1 cellular context compared by ENCODE assay signal in the genomic region with DNA sequence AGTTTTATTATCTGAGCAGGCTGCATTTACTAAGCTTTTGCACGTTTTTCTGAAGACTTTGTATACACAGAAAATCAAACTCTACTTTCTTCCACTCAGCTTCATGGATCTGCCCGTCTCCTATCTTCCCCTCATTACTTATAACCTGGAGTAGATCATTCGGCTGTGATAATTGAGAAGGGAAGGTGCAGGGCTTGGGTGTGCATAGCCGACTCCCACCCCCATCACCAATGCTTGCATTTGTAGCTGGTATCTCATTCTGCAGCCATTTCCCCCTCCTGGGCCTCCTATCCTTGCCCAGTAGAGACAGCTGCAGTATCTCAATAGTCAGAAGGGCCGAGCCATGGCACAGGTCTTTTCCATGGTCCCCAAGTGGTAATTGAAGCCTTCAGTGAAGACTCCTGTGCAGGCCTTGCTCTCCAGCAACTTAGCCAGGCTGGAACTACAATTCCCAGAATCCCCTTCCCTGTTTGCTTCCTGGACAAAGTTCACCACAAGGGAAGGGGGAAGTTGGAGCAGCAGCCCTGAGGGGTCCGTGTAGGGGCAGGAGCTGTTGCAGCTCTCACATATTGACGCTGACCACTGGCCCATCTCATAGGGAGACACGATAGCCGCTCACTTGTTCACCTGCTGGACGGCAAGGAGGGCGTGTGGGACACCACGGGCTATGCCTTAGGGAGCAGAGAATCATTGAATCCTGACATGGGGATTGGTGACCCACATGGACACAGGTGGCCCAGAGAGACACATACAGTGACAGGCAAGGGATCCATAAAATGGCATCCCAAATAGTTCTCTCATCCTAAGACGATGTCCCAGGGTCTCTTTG.
TF ChIP-seq lines count a peak whose summit lies in the region.

No MANE protein-coding gene starts in this region.

TF ChIP-seq in K562, 482 proteins besides CTCF, POLR2A, EP300 and RAD21 (continued from another document and continues in another):
- TF ChIP-seq, protein P1, sequence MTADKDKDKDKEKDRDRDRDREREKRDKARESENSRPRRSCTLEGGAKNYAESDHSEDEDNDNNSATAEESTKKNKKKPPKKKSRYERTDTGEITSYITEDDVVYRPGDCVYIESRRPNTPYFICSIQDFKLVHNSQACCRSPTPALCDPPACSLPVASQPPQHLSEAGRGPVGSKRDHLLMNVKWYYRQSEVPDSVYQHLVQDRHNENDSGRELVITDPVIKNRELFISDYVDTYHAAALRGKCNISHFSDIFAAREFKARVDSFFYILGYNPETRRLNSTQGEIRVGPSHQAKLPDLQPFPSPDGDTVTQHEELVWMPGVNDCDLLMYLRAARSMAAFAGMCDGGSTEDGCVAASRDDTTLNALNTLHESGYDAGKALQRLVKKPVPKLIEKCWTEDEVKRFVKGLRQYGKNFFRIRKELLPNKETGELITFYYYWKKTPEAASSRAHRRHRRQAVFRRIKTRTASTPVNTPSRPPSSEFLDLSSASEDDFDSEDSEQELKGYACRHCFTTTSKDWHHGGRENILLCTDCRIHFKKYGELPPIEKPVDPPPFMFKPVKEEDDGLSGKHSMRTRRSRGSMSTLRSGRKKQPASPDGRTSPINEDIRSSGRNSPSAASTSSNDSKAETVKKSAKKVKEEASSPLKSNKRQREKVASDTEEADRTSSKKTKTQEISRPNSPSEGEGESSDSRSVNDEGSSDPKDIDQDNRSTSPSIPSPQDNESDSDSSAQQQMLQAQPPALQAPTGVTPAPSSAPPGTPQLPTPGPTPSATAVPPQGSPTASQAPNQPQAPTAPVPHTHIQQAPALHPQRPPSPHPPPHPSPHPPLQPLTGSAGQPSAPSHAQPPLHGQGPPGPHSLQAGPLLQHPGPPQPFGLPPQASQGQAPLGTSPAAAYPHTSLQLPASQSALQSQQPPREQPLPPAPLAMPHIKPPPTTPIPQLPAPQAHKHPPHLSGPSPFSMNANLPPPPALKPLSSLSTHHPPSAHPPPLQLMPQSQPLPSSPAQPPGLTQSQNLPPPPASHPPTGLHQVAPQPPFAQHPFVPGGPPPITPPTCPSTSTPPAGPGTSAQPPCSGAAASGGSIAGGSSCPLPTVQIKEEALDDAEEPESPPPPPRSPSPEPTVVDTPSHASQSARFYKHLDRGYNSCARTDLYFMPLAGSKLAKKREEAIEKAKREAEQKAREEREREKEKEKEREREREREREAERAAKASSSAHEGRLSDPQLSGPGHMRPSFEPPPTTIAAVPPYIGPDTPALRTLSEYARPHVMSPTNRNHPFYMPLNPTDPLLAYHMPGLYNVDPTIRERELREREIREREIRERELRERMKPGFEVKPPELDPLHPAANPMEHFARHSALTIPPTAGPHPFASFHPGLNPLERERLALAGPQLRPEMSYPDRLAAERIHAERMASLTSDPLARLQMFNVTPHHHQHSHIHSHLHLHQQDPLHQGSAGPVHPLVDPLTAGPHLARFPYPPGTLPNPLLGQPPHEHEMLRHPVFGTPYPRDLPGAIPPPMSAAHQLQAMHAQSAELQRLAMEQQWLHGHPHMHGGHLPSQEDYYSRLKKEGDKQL (CRISPR knock-in tag; IDR thresholded peaks at IDR 0.05; ENCODE audit: borderline replicate concordance) = no peak
- TF ChIP-seq FOXK1 (CRISPR knock-in tag; IDR thresholded peaks at IDR 0.05; ENCODE audit: borderline replicate concordance) = no peak
- no peak for TF ChIP-seq CCAR2 (IDR thresholded peaks at IDR 0.05; ENCODE audit: low read depth, low read length)
- peak; percentile 12 for TF ChIP-seq ZFP36 (IDR thresholded peaks at IDR 0.05; ENCODE audit: low read depth, low read length, partially characterized antibody)
- no peak for TF ChIP-seq RBM15 (IDR thresholded peaks at IDR 0.05; ENCODE audit: insufficient read depth, low read length)
- TF ChIP-seq ZNF445 (CRISPR knock-in tag; IDR thresholded peaks at IDR 0.05; ENCODE audit: low read depth) = no peak
- TF ChIP-seq, protein P2, sequence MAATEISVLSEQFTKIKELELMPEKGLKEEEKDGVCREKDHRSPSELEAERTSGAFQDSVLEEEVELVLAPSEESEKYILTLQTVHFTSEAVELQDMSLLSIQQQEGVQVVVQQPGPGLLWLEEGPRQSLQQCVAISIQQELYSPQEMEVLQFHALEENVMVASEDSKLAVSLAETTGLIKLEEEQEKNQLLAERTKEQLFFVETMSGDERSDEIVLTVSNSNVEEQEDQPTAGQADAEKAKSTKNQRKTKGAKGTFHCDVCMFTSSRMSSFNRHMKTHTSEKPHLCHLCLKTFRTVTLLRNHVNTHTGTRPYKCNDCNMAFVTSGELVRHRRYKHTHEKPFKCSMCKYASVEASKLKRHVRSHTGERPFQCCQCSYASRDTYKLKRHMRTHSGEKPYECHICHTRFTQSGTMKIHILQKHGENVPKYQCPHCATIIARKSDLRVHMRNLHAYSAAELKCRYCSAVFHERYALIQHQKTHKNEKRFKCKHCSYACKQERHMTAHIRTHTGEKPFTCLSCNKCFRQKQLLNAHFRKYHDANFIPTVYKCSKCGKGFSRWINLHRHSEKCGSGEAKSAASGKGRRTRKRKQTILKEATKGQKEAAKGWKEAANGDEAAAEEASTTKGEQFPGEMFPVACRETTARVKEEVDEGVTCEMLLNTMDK (IDR thresholded peaks at IDR 0.05; ENCODE audit: borderline replicate concordance, insufficient read depth, low read depth, low read length, poor library complexity, severe bottlenecking) = no peak
- TF ChIP-seq, protein P3, sequence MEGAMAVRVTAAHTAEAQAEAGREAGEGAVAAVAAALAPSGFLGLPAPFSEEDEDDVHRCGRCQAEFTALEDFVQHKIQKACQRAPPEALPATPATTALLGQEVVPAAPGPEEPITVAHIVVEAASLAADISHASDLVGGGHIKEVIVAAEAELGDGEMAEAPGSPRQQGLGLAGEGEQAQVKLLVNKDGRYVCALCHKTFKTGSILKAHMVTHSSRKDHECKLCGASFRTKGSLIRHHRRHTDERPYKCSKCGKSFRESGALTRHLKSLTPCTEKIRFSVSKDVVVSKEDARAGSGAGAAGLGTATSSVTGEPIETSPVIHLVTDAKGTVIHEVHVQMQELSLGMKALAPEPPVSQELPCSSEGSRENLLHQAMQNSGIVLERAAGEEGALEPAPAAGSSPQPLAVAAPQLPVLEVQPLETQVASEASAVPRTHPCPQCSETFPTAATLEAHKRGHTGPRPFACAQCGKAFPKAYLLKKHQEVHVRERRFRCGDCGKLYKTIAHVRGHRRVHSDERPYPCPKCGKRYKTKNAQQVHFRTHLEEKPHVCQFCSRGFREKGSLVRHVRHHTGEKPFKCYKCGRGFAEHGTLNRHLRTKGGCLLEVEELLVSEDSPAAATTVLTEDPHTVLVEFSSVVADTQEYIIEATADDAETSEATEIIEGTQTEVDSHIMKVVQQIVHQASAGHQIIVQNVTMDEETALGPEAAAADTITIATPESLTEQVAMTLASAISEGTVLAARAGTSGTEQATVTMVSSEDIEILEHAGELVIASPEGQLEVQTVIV (CRISPR knock-in tag; IDR thresholded peaks at IDR 0.05; ENCODE audit: borderline replicate concordance) = no peak
- peak; percentile 80; the same call in 1 of the 2 replicates for TF ChIP-seq ERF (CRISPR knock-in tag; IDR thresholded peaks at IDR 0.05)
- peak; percentile 47; the same call in 1 of the 2 replicates for TF ChIP-seq ETV1 (tag; conservative IDR thresholded peaks at IDR 0.05; ENCODE audit: low read depth)
- TF ChIP-seq, protein P4, sequence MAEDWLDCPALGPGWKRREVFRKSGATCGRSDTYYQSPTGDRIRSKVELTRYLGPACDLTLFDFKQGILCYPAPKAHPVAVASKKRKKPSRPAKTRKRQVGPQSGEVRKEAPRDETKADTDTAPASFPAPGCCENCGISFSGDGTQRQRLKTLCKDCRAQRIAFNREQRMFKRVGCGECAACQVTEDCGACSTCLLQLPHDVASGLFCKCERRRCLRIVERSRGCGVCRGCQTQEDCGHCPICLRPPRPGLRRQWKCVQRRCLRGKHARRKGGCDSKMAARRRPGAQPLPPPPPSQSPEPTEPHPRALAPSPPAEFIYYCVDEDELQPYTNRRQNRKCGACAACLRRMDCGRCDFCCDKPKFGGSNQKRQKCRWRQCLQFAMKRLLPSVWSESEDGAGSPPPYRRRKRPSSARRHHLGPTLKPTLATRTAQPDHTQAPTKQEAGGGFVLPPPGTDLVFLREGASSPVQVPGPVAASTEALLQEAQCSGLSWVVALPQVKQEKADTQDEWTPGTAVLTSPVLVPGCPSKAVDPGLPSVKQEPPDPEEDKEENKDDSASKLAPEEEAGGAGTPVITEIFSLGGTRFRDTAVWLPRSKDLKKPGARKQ (CRISPR knock-in tag; IDR thresholded peaks at IDR 0.05) = no peak
- no peak for TF ChIP-seq PCBP1 (IDR thresholded peaks at IDR 0.05; ENCODE audit: low read depth, low read length, poor library complexity, severe bottlenecking)
- no peak for TF ChIP-seq DDX20 (tag; IDR thresholded peaks at IDR 0.05; ENCODE audit: low read depth)
- 0 out of 2 replicates have a peak, but pooled peaks have one; percentile 19 for TF ChIP-seq CC2D1A (IDR thresholded peaks at IDR 0.05)
- TF ChIP-seq KAT7 (CRISPR knock-in tag; IDR thresholded peaks at IDR 0.05; ENCODE audit: borderline replicate concordance) = no peak
- TF ChIP-seq HIVEP1 (CRISPR knock-in tag; IDR thresholded peaks at IDR 0.05) = no peak
- no peak for TF ChIP-seq SOX6 (IDR thresholded peaks at IDR 0.05)
- TF ChIP-seq SRSF3 (IDR thresholded peaks at IDR 0.05; ENCODE audit: insufficient read depth, low read length) = no peak
- no peak for TF ChIP-seq POLR2B (IDR thresholded peaks at IDR 0.05; ENCODE audit: low read depth, partially characterized antibody)
- no peak for TF ChIP-seq HDAC2 (IDR thresholded peaks at IDR 0.05)
- TF ChIP-seq NR3C1 (CRISPR knock-in tag; IDR thresholded peaks at IDR 0.05) = no peak
- TF ChIP-seq ZNF830 (CRISPR knock-in tag; IDR thresholded peaks at IDR 0.05) = no peak
- 0 out of 2 replicates have a peak, but pooled peaks have one; percentile 32 for TF ChIP-seq BHLHE40 (IDR thresholded peaks at IDR 0.05; ENCODE audit: low read length)
- no peak for TF ChIP-seq CHD1 (IDR thresholded peaks at IDR 0.05; ENCODE audit: low read length)
- TF ChIP-seq, protein P5, sequence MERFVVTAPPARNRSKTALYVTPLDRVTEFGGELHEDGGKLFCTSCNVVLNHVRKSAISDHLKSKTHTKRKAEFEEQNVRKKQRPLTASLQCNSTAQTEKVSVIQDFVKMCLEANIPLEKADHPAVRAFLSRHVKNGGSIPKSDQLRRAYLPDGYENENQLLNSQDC (CRISPR knock-in tag; IDR thresholded peaks at IDR 0.05) = no peak
- TF ChIP-seq, protein P6, sequence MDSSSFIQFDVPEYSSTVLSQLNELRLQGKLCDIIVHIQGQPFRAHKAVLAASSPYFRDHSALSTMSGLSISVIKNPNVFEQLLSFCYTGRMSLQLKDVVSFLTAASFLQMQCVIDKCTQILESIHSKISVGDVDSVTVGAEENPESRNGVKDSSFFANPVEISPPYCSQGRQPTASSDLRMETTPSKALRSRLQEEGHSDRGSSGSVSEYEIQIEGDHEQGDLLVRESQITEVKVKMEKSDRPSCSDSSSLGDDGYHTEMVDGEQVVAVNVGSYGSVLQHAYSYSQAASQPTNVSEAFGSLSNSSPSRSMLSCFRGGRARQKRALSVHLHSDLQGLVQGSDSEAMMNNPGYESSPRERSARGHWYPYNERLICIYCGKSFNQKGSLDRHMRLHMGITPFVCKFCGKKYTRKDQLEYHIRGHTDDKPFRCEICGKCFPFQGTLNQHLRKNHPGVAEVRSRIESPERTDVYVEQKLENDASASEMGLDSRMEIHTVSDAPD (CRISPR knock-in tag; IDR thresholded peaks at IDR 0.05) = no peak
- TF ChIP-seq, protein P7, sequence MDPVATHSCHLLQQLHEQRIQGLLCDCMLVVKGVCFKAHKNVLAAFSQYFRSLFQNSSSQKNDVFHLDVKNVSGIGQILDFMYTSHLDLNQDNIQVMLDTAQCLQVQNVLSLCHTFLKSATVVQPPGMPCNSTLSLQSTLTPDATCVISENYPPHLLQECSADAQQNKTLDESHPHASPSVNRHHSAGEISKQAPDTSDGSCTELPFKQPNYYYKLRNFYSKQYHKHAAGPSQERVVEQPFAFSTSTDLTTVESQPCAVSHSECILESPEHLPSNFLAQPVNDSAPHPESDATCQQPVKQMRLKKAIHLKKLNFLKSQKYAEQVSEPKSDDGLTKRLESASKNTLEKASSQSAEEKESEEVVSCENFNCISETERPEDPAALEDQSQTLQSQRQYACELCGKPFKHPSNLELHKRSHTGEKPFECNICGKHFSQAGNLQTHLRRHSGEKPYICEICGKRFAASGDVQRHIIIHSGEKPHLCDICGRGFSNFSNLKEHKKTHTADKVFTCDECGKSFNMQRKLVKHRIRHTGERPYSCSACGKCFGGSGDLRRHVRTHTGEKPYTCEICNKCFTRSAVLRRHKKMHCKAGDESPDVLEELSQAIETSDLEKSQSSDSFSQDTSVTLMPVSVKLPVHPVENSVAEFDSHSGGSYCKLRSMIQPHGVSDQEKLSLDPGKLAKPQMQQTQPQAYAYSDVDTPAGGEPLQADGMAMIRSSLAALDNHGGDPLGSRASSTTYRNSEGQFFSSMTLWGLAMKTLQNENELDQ (CRISPR knock-in tag; IDR thresholded peaks at IDR 0.05; ENCODE audit: borderline replicate concordance) = no peak
- TF ChIP-seq, protein P8, sequence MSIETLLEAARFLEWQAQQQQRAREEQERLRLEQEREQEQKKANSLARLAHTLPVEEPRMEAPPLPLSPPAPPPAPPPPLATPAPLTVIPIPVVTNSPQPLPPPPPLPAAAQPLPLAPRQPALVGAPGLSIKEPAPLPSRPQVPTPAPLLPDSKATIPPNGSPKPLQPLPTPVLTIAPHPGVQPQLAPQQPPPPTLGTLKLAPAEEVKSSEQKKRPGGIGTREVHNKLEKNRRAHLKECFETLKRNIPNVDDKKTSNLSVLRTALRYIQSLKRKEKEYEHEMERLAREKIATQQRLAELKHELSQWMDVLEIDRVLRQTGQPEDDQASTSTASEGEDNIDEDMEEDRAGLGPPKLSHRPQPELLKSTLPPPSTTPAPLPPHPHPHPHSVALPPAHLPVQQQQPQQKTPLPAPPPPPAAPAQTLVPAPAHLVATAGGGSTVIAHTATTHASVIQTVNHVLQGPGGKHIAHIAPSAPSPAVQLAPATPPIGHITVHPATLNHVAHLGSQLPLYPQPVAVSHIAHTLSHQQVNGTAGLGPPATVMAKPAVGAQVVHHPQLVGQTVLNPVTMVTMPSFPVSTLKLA (conservative IDR thresholded peaks at IDR 0.05) = peak in 1 of 2 experiments; percentile 37; a peak in 2 of 4 replicates
- TF ChIP-seq NFIX (CRISPR knock-in tag; IDR thresholded peaks at IDR 0.05; ENCODE audit: low read depth) = no peak
- no peak for TF ChIP-seq SAP30 (IDR thresholded peaks at IDR 0.05; ENCODE audit: borderline replicate concordance, insufficient read depth, low read depth, low read length, poor library complexity, severe bottlenecking)
- TF ChIP-seq, protein P9, sequence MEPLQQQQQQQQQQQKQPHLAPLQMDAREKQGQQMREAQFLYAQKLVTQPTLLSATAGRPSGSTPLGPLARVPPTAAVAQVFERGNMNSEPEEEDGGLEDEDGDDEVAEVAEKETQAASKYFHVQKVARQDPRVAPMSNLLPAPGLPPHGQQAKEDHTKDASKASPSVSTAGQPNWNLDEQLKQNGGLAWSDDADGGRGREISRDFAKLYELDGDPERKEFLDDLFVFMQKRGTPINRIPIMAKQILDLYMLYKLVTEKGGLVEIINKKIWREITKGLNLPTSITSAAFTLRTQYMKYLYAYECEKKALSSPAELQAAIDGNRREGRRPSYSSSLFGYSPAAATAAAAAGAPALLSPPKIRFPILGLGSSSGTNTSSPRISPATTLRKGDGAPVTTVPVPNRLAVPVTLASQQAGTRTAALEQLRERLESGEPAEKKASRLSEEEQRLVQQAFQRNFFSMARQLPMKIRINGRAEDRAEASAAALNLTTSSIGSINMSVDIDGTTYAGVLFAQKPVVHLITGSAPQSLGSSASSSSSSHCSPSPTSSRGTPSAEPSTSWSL (CRISPR knock-in tag; IDR thresholded peaks at IDR 0.05; ENCODE audit: borderline replicate concordance) = 0 out of 2 replicates have a peak, but pooled peaks have one; percentile 16
- TF ChIP-seq CBX5 (IDR thresholded peaks at IDR 0.05; ENCODE audit: borderline replicate concordance, low read depth) = no peak
